ENCODE assay signal across 22 cellular contexts in genomic region chr1:65510961-65511360, GRCh38.
DNase-seq lines count a peak whose midpoint lies in the region; ATAC-seq, FAIRE-seq and TF ChIP-seq lines count a peak whose summit lies in the region.
"Had no signal": no experiment of that assay in that cellular context is flagged by ENCODE, and none has a peak within 500 bp of the region (broad histone marks: within the 10 kb centered on the region; RNA-seq: fewer than 3 reads in every experiment).

No MANE protein-coding gene starts in this region.

- H4K91ac ChIP-seq in mesenchymal stem cell (ENCODE audit: low read length) = peak overlapping the region; percentile 68

- H3K27me3 ChIP-seq in ACC112 (ENCODE audit: insufficient read depth, low read length) (no peaks in the 10 kb centered on the region), astrocyte (ENCODE audit: insufficient read depth, low read length) (no peaks in the 10 kb centered on the region), mesenchymal stem cell (ENCODE audit: control insufficient read depth in 1 of 2, insufficient read depth in 1 of 2, low read length in 2 of 2) (no peaks in the 10 kb centered on the region), osteoblast (ENCODE audit: insufficient read depth, low read length) (no peaks in the 10 kb centered on the region)
- H3K27me3 ChIP-seq: BLaER1 treated with 17β-estradiol and CSF1 and Interleukin-3, amounts not matched to agents 10 nM and 100 nM had no signal

- H2AK5ac ChIP-seq in mesenchymal stem cell (ENCODE audit: low read length, severe bottlenecking) = peak overlapping the region; percentile 83

- H3K27me3 Mint-ChIP-seq in astrocyte (ENCODE audit: low read depth, unreplicated experiment) = no peaks in the 10 kb centered on the region
- peaks cover 2% of the 10 kb centered on the region for H3K27me3 Mint-ChIP-seq in activated T-helper 1 cell treated with anti-CD3 and anti-CD28 coated beads, Interleukin-12 subunit alpha, Interleukin-12 subunit beta, Interleukin-2, Interleukin-4 antibody, amounts not matched to agents 30 ng/mL and 10 ng/mL and 1 ng/mL, durations not matched to agents 14 hours and 24 hours and 36 hours (ENCODE audit: insufficient read depth)

- no peak for ATAC-seq in HG02678 (IDR thresholded peaks at IDR 0.05; ENCODE audit: unreplicated experiment)
- ATAC-seq: A549, GM12878 had no signal

- H3K79me1 ChIP-seq in mesenchymal stem cell (replicated peaks; ENCODE audit: low read length, poor library complexity, severe bottlenecking) = peaks cover 4% of the 10 kb centered on the region

- H3K36me3 ChIP-seq in ACC112 (ENCODE audit: insufficient read depth, low read length) = no peaks in the 10 kb centered on the region
- H3K36me3 ChIP-seq in astrocyte (ENCODE audit: insufficient read depth, low read length) = no peaks in the 10 kb centered on the region
- H3K36me3 ChIP-seq in mesenchymal stem cell (ENCODE audit: control insufficient read depth in 1 of 2, insufficient read depth in 2 of 2, low read depth in 1 of 2, low read length in 2 of 2) = no peaks in the 10 kb centered on the region
- H3K36me3 ChIP-seq in osteoblast (ENCODE audit: insufficient read depth, low read length) = no peaks in the 10 kb centered on the region
- H3K36me3 ChIP-seq: BLaER1 treated with 17β-estradiol and CSF1 and Interleukin-3, amounts not matched to agents 10 nM and 100 nM; HAP-1 had no signal

- H2AFZ ChIP-seq in ACC112 (ENCODE audit: low read length, unreplicated experiment) (no peak overlapping the region), astrocyte (ENCODE audit: low read depth, low read length) (no peak overlapping the region), mesenchymal stem cell (ENCODE audit: low read depth, low read length) (no peak overlapping the region), osteoblast (ENCODE audit: low read length) (no peak overlapping the region)

- H3K9ac ChIP-seq in astrocyte (ENCODE audit: low read length) (no peak overlapping the region), mesenchymal stem cell (ENCODE audit: low read length) (no peak overlapping the region)
- H3K9ac ChIP-seq: BLaER1 treated with 17β-estradiol and CSF1 and Interleukin-3, amounts not matched to agents 10 nM and 100 nM had no signal

- TF ChIP-seq CTCF in astrocyte (IDR thresholded peaks at IDR 0.05; ENCODE audit: insufficient read depth, low read depth, low read length) (no peak), osteoblast (IDR thresholded peaks at IDR 0.05; ENCODE audit: extremely low read depth, low read depth, low read length) (no peak)

- no peak overlapping the region for H3K4me2 ChIP-seq in astrocyte (ENCODE audit: low read length)
- no peak overlapping the region for H3K4me2 ChIP-seq in mesenchymal stem cell (ENCODE audit: low read length, poor library complexity, severe bottlenecking)
- no peak overlapping the region for H3K4me2 ChIP-seq in osteoblast (ENCODE audit: insufficient read depth, low read length)
- H3K4me2 ChIP-seq: A549; BLaER1 treated with 17β-estradiol and CSF1 and Interleukin-3, amounts not matched to agents 10 nM and 100 nM had no signal

- no peak overlapping the region for H3K14ac ChIP-seq in mesenchymal stem cell (ENCODE audit: low read length in 2 of 2)

- no peaks in the 10 kb centered on the region for H3K9me3 ChIP-seq in astrocyte (ENCODE audit: insufficient read depth, low read depth, low read length)
- peaks cover 4% of the 10 kb centered on the region for H3K9me3 ChIP-seq in mesenchymal stem cell (ENCODE audit: control insufficient read depth, low read length)
- H3K9me3 ChIP-seq in osteoblast (ENCODE audit: low read depth, low read length) = no peaks in the 10 kb centered on the region
- H3K9me3 ChIP-seq: A549; BLaER1 treated with 17β-estradiol and CSF1 and Interleukin-3, amounts not matched to agents 10 nM and 100 nM; HAP-1 had no signal

- no peak for FAIRE-seq in astrocyte (lab: Jason Lieb, UNC)
- FAIRE-seq: A549, GM12878, HTR-8/SVneo had no signal

- H2BK12ac ChIP-seq in mesenchymal stem cell (ENCODE audit: low read length in 2 of 2) = peak overlapping the region; percentile 79 to 98

- DNase-seq in astrocyte (ENCODE audit: low read depth) = no peak
- no peak for DNase-seq in mesenchymal stem cell
- no peak for DNase-seq in osteoblast (ENCODE audit: insufficient read length, low spot score, missing footprints)
- no peak for DNase-seq in activated T-helper 1 cell treated with anti-CD3 and anti-CD28 coated beads, Interleukin-12 subunit alpha, Interleukin-12 subunit beta, Interleukin-2, Interleukin-4 antibody, amounts not matched to agents 30 ng/mL and 10 ng/mL and 1 ng/mL, durations not matched to agents 14 hours and 24 hours and 36 hours (ENCODE audit: low spot score)
- no peak for DNase-seq in activated CD4-positive, CD25-positive, alpha-beta regulatory T cell treated with anti-CD3 and anti-CD28 coated beads, Interleukin-2, amount 50 U/mL, for 72 hours
- no peak for DNase-seq in GOT3 (lab: John Stamatoyannopoulos, UW)
- DNase-seq: CD8-positive, alpha-beta memory T cell; COR-L47; DMS 273 treated with DMSO at 0.1 percent for 48 hours; DMS53; DND-41; EL had no signal

- no peak overlapping the region for H3K4me3 Mint-ChIP-seq in astrocyte (ENCODE audit: unreplicated experiment)
- H3K4me3 Mint-ChIP-seq in activated T-helper 1 cell treated with anti-CD3 and anti-CD28 coated beads, Interleukin-12 subunit alpha, Interleukin-12 subunit beta, Interleukin-2, Interleukin-4 antibody, amounts not matched to agents 30 ng/mL and 10 ng/mL and 1 ng/mL, durations not matched to agents 14 hours and 24 hours and 36 hours = no peak overlapping the region
- H3K4me3 Mint-ChIP-seq: B cell; CD8-positive, alpha-beta memory T cell; IgD-negative memory B cell had no signal

- H3K4me3 ChIP-seq in ACC112 (ENCODE audit: low read depth, low read length) = no peak overlapping the region
- no peak overlapping the region for H3K4me3 ChIP-seq in astrocyte (ENCODE audit: insufficient read depth, low read depth, low read length)
- no peak overlapping the region for H3K4me3 ChIP-seq in mesenchymal stem cell (ENCODE audit: insufficient read depth in 1 of 2, low read depth in 1 of 2, low read length in 2 of 2)
- no peak overlapping the region for H3K4me3 ChIP-seq in osteoblast (ENCODE audit: insufficient read depth, low read length)
- H3K4me3 ChIP-seq: A549; BLaER1 treated with 17β-estradiol and CSF1 and Interleukin-3, amounts not matched to agents 10 nM and 100 nM; GM12878; HAP-1 had no signal

- no peak overlapping the region for H3K4ac ChIP-seq in mesenchymal stem cell (ENCODE audit: low read depth in 1 of 2, low read length in 2 of 2)

- H3K18ac ChIP-seq in mesenchymal stem cell (ENCODE audit: low read depth in 1 of 2, low read length in 2 of 2) = peak overlapping the region in 1 of 2 experiments; percentile 91

- H3K79me2 ChIP-seq in ACC112 (ENCODE audit: control insufficient read depth, insufficient read depth, low read length, unreplicated experiment) = no peaks in the 10 kb centered on the region
- no peaks in the 10 kb centered on the region for H3K79me2 ChIP-seq in astrocyte (ENCODE audit: insufficient read depth, low read length)
- no peaks in the 10 kb centered on the region for H3K79me2 ChIP-seq in osteoblast (ENCODE audit: insufficient read depth, low read length)

- peaks cover 34% of the 10 kb centered on the region for H3K4me1 Mint-ChIP-seq in astrocyte (ENCODE audit: low read depth, unreplicated experiment)
- H3K4me1 Mint-ChIP-seq in activated T-helper 1 cell treated with anti-CD3 and anti-CD28 coated beads, Interleukin-12 subunit alpha, Interleukin-12 subunit beta, Interleukin-2, Interleukin-4 antibody, amounts not matched to agents 30 ng/mL and 10 ng/mL and 1 ng/mL, durations not matched to agents 14 hours and 24 hours and 36 hours (ENCODE audit: low read depth) = no peaks in the 10 kb centered on the region
- H3K4me1 Mint-ChIP-seq: B cell; CD8-positive, alpha-beta memory T cell; IgD-negative memory B cell had no signal

- H3K23ac ChIP-seq in mesenchymal stem cell (ENCODE audit: low read length in 2 of 2) = no peak overlapping the region

- H3K27ac ChIP-seq in ACC112 (ENCODE audit: low read depth, low read length) (peak overlapping the region; percentile 68), astrocyte (ENCODE audit: low read depth, low read length) (no peak overlapping the region), mesenchymal stem cell (ENCODE audit: low read length, poor library complexity, severe bottlenecking) (no peak overlapping the region), osteoblast (ENCODE audit: low read depth, low read length) (peak overlapping the region; percentile 81)
- H3K27ac ChIP-seq: 22Rv1; A549; BLaER1 treated with 17β-estradiol and CSF1 and Interleukin-3, amounts not matched to agents 10 nM and 100 nM had no signal

- H2BK15ac ChIP-seq in mesenchymal stem cell (ENCODE audit: low read depth, poor library complexity, severe bottlenecking) = no peak overlapping the region

- peak overlapping the region; percentile 30 for H3K27ac Mint-ChIP-seq in astrocyte (ENCODE audit: unreplicated experiment)
- H3K27ac Mint-ChIP-seq in activated T-helper 1 cell treated with anti-CD3 and anti-CD28 coated beads, Interleukin-12 subunit alpha, Interleukin-12 subunit beta, Interleukin-2, Interleukin-4 antibody, amounts not matched to agents 30 ng/mL and 10 ng/mL and 1 ng/mL, durations not matched to agents 14 hours and 24 hours and 36 hours = no peak overlapping the region
- H3K27ac Mint-ChIP-seq: B cell; CD8-positive, alpha-beta memory T cell; IgD-negative memory B cell had no signal

- WGBS in mesenchymal stem cell = no CpG with 5 or more reads among the region's 1 CpG

- H3K4me1 ChIP-seq in ACC112 (ENCODE audit: control insufficient read depth, insufficient read depth, low read length, unreplicated experiment) (peaks cover 55% of the 10 kb centered on the region), astrocyte (ENCODE audit: insufficient read depth, low read length) (peaks cover 17% of the 10 kb centered on the region), mesenchymal stem cell (ENCODE audit: control insufficient read depth, insufficient read depth, low read depth, low read length) (peaks cover 5% of the 10 kb centered on the region), osteoblast (ENCODE audit: insufficient read depth, low read length) (peaks cover 56% of the 10 kb centered on the region)
- H3K4me1 ChIP-seq: A549; BLaER1 treated with 17β-estradiol and CSF1 and Interleukin-3, amounts not matched to agents 10 nM and 100 nM; HAP-1 had no signal

- H4K8ac ChIP-seq in mesenchymal stem cell (ENCODE audit: low read length) = no peak overlapping the region

- intact Hi-C loops in activated T-helper 1 cell treated with anti-CD3 and anti-CD28 coated beads, Interleukin-12 subunit alpha, Interleukin-12 subunit beta, Interleukin-2, Interleukin-4 antibody, amounts not matched to agents 30 ng/mL and 10 ng/mL and 1 ng/mL, durations not matched to agents 14 hours and 24 hours and 36 hours (cut with micrococcal nuclease) = no loop called here

- H3K9me3 Mint-ChIP-seq in astrocyte (ENCODE audit: unreplicated experiment) = peaks cover 2% of the 10 kb centered on the region
- H3K9me3 Mint-ChIP-seq in activated T-helper 1 cell treated with anti-CD3 and anti-CD28 coated beads, Interleukin-12 subunit alpha, Interleukin-12 subunit beta, Interleukin-2, Interleukin-4 antibody, amounts not matched to agents 30 ng/mL and 10 ng/mL and 1 ng/mL, durations not matched to agents 14 hours and 24 hours and 36 hours = no peaks in the 10 kb centered on the region

- H3K36me3 Mint-ChIP-seq in astrocyte (ENCODE audit: low read depth, unreplicated experiment) = peaks cover 4% of the 10 kb centered on the region
- no peaks in the 10 kb centered on the region for H3K36me3 Mint-ChIP-seq in activated T-helper 1 cell treated with anti-CD3 and anti-CD28 coated beads, Interleukin-12 subunit alpha, Interleukin-12 subunit beta, Interleukin-2, Interleukin-4 antibody, amounts not matched to agents 30 ng/mL and 10 ng/mL and 1 ng/mL, durations not matched to agents 14 hours and 24 hours and 36 hours (ENCODE audit: low read depth)

- H4K20me1 ChIP-seq in astrocyte (ENCODE audit: insufficient read depth, low read length) = no peaks in the 10 kb centered on the region
- no peaks in the 10 kb centered on the region for H4K20me1 ChIP-seq in osteoblast (ENCODE audit: insufficient read depth, low read length)
- H4K20me1 ChIP-seq: BLaER1 treated with 17β-estradiol and CSF1 and Interleukin-3, amounts not matched to agents 10 nM and 100 nM had no signal

- no peak overlapping the region for H2BK5ac ChIP-seq in mesenchymal stem cell (ENCODE audit: low read depth, low read length, poor library complexity, severe bottlenecking)

- H2BK120ac ChIP-seq in mesenchymal stem cell (ENCODE audit: low read depth, low read length) = peak overlapping the region; percentile 85

Comparison
In these comparisons a context has a peak if more than half of its experiments do, and no peak if none do; other contexts are left out.
1. H3K27ac ChIP-seq: peak in ACC112 (single experiment) and osteoblast (single experiment); none in astrocyte (single experiment) and mesenchymal stem cell (single experiment).